ENCODE assay signal across 27 cellular contexts in genomic region chr1:179445593-179445992, GRCh38.
A peak's percentile ranks its signal among the peaks of the same experiment; 100 is the strongest.
DNase-seq lines count a peak whose midpoint lies in the region; ATAC-seq, FAIRE-seq and TF ChIP-seq lines count a peak whose summit lies in the region.
"Had no signal": no experiment of that assay in that cellular context is flagged by ENCODE, and none has a peak within 500 bp of the region (broad histone marks: within the 10 kb centered on the region; RNA-seq: fewer than 3 reads in every experiment).

No MANE protein-coding gene starts in this region.

- TF ChIP-seq CTCF in A549 (IDR thresholded peaks at IDR 0.05) = no peak
- no peak for TF ChIP-seq CTCF in D721Med (IDR thresholded peaks at IDR 0.05; ENCODE audit: insufficient read depth, missing control alignments)
- TF ChIP-seq CTCF in K562 (IDR thresholded peaks at IDR 0.05 in 2 of 3, conservative IDR thresholded peaks at IDR 0.05 in 1 of 3; ENCODE audit: insufficient read depth in 2 of 3, low read depth in 1 of 3, low read length in 3 of 3) = no peak
- TF ChIP-seq CTCF in nephron progenitor cell (IDR thresholded peaks at IDR 0.05) = no peak
- TF ChIP-seq CTCF in transverse colon (IDR thresholded peaks at IDR 0.05) = no peak

- no peak overlapping the region for H3K4me2 ChIP-seq in A549
- H3K4me2 ChIP-seq in K562 (ENCODE audit: insufficient read depth, low read length) = no peak overlapping the region
- H3K4me2 ChIP-seq: BLaER1 treated with 17β-estradiol and CSF1 and Interleukin-3, amounts not matched to agents 10 nM and 100 nM had no signal

- POLR2A ChIA-PET in A549 (lab: Yijun Ruan, JAX) (no interaction called here), K562 (lab: Yijun Ruan, JAX) (no interaction called here)

- no peak for TF ChIP-seq POLR2A in A549 (IDR thresholded peaks at IDR 0.05; ENCODE audit: low read length)
- no peak for TF ChIP-seq POLR2A in K562 (conservative IDR thresholded peaks at IDR 0.05)
- TF ChIP-seq POLR2A in transverse colon (IDR thresholded peaks at IDR 0.05) = no peak

- TF ChIP-seq RAD21 in A549 (conservative IDR thresholded peaks at IDR 0.05 in 1 of 2, IDR thresholded peaks at IDR 0.05 in 1 of 2) (no peak), K562 (CRISPR knock-in tag; conservative IDR thresholded peaks at IDR 0.05 in 1 of 2, IDR thresholded peaks at IDR 0.05 in 1 of 2) (no peak)

- no peak for ATAC-seq in A549
- no peak for ATAC-seq in K562
- no peak for ATAC-seq in HG03378 (IDR thresholded peaks at IDR 0.05; ENCODE audit: unreplicated experiment)
- ATAC-seq: CD8-positive, alpha-beta T cell; GM12878 had no signal

- H3K27ac ChIP-seq in A549 = no peak overlapping the region
- H3K27ac ChIP-seq in K562 (ENCODE audit: extremely low read depth, low read depth, low read length) = no peak overlapping the region
- no peak overlapping the region for H3K27ac ChIP-seq in transverse colon
- H3K27ac ChIP-seq: BLaER1 treated with 17β-estradiol and CSF1 and Interleukin-3, amounts not matched to agents 10 nM and 100 nM; C4-2B had no signal

- H4K20me1 ChIP-seq in K562 (replicated peaks; ENCODE audit: control insufficient read depth, insufficient read depth, low read length) = no peaks in the 10 kb centered on the region
- H4K20me1 ChIP-seq: BLaER1 treated with 17β-estradiol and CSF1 and Interleukin-3, amounts not matched to agents 10 nM and 100 nM had no signal

- H3K36me3 Mint-ChIP-seq in nephron progenitor cell (ENCODE audit: low read depth) = peaks cover 12% of the 10 kb centered on the region
- H3K36me3 Mint-ChIP-seq: CD8-positive, alpha-beta T cell had no signal

- FAIRE-seq in A549 (lab: Jason Lieb, UNC) (no peak), D721Med (lab: Jason Lieb, UNC) (peak; percentile 81), TTC549 (lab: Jason Lieb, UNC) (peak; percentile 15), K562 (lab: Jason Lieb, UNC) (no peak)
- FAIRE-seq: GM12878, GM12892, GM18507 had no signal

- no peak overlapping the region for H3K4me3 Mint-ChIP-seq in nephron progenitor cell
- H3K4me3 Mint-ChIP-seq: B cell; CD4-positive, alpha-beta T cell; CD8-positive, alpha-beta T cell had no signal

- no peaks in the 10 kb centered on the region for H3K9me1 ChIP-seq in K562 (ENCODE audit: control insufficient read depth, insufficient read depth, low read length)

- peaks cover 6 to 16% of the 10 kb centered on the region in 2 experiments; a peak in 4 of 5 replicates for H3K27me3 ChIP-seq in K562 (ENCODE audit: control insufficient read depth in 2 of 2, insufficient read depth in 2 of 2, low read length in 2 of 2)
- H3K27me3 ChIP-seq in transverse colon = no peaks in the 10 kb centered on the region
- H3K27me3 ChIP-seq: BLaER1 treated with 17β-estradiol and CSF1 and Interleukin-3, amounts not matched to agents 10 nM and 100 nM had no signal

- H3K9me3 ChIP-seq in A549 = no peaks in the 10 kb centered on the region
- no peaks in the 10 kb centered on the region for H3K9me3 ChIP-seq in K562 (replicated peaks; ENCODE audit: control insufficient read depth, insufficient read depth, low read depth, low read length)
- no peaks in the 10 kb centered on the region for H3K9me3 ChIP-seq in transverse colon
- H3K9me3 ChIP-seq: BLaER1 treated with 17β-estradiol and CSF1 and Interleukin-3, amounts not matched to agents 10 nM and 100 nM; Caco-2 had no signal

- H3K27ac Mint-ChIP-seq in nephron progenitor cell = no peak overlapping the region
- H3K27ac Mint-ChIP-seq: B cell; CD4-positive, alpha-beta T cell; CD8-positive, alpha-beta T cell had no signal

- in situ Hi-C loops in K562 (cut with MboI) = no loop called here
- in situ Hi-C loops in transverse colon (cut with MboI; ENCODE audit: low pct_ligation_motif_present in 1 of 4, low pct_unique_long_range_greater_than_20kb in 1 of 4, low sequenced_read_pairs in 3 of 4) = no loop called here

- CTCF ChIA-PET in A549 (lab: Yijun Ruan, JAX) (no interaction called here), K562 (lab: Yijun Ruan, JAX; ENCODE audit: low intra/inter-chr PET ratio) (no interaction called here)

- H3K4me3 ChIP-seq in A549 (no peak overlapping the region), K562 (no peak overlapping the region), transverse colon (no peak overlapping the region)
- H3K4me3 ChIP-seq: BLaER1 treated with 17β-estradiol and CSF1 and Interleukin-3, amounts not matched to agents 10 nM and 100 nM; GM12878 had no signal

- TF ChIP-seq EP300 in A549 (IDR thresholded peaks at IDR 0.05) (no peak), K562 (IDR thresholded peaks at IDR 0.05; ENCODE audit: low read length) (no peak), transverse colon (IDR thresholded peaks at IDR 0.05; ENCODE audit: low read depth) (no peak)

- H3K27me3 Mint-ChIP-seq in nephron progenitor cell (ENCODE audit: low read depth, poor library complexity) = peaks cover 3% of the 10 kb centered on the region

- BruUV-seq in K562 (replicated peaks; lab: Mats Ljungman, UMichigan) = no TSS peak

- H3K9me3 Mint-ChIP-seq in nephron progenitor cell = peaks cover 35% of the 10 kb centered on the region
- H3K9me3 Mint-ChIP-seq: CD4-positive, alpha-beta T cell; CD8-positive, alpha-beta T cell had no signal

- H3K36me3 ChIP-seq in K562 (ENCODE audit: control insufficient read depth, insufficient read depth, low read length) (no peaks in the 10 kb centered on the region), transverse colon (no peaks in the 10 kb centered on the region)
- H3K36me3 ChIP-seq: BLaER1 treated with 17β-estradiol and CSF1 and Interleukin-3, amounts not matched to agents 10 nM and 100 nM had no signal

- intact Hi-C loops in K562 (cut with micrococcal nuclease) (loop anchor here (5.0 kb wide), 1 partner anchor 193 kb away; no protein-coding TSS in a partner anchor), transverse colon (cut with DNase I; ENCODE audit: low total_unique reads) (no loop called here)

- H3K79me2 ChIP-seq in K562 (ENCODE audit: control insufficient read depth, insufficient read depth, low read length) = no peaks in the 10 kb centered on the region

- H3K9ac ChIP-seq in K562 (ENCODE audit: insufficient read depth in 1 of 2, low read depth in 2 of 2, low read length in 2 of 2) = no peak overlapping the region
- H3K9ac ChIP-seq: BLaER1 treated with 17β-estradiol and CSF1 and Interleukin-3, amounts not matched to agents 10 nM and 100 nM had no signal

- H2AFZ ChIP-seq in K562 (ENCODE audit: low read depth, low read length) = no peak overlapping the region

- H3K4me1 ChIP-seq in A549 = no peaks in the 10 kb centered on the region
- peaks cover 10 to 11% of the 10 kb centered on the region in 2 experiments; a peak in 3 of 5 replicates for H3K4me1 ChIP-seq in K562 (replicated peaks in 1 of 2; ENCODE audit: control insufficient read depth in 2 of 2, insufficient read depth in 2 of 2, low read length in 2 of 2)
- H3K4me1 ChIP-seq in transverse colon = no peaks in the 10 kb centered on the region
- H3K4me1 ChIP-seq: BLaER1 treated with 17β-estradiol and CSF1 and Interleukin-3, amounts not matched to agents 10 nM and 100 nM; Caco-2 had no signal

- H3K4me1 Mint-ChIP-seq in nephron progenitor cell = no peaks in the 10 kb centered on the region
- H3K4me1 Mint-ChIP-seq: B cell had no signal

- DNase-seq in A549 (ENCODE audit: low read depth in 1 of 2, low spot score in 1 of 2) = no peak
- no peak for DNase-seq in D721Med (ENCODE audit: insufficient read length, low spot score)
- no peak for DNase-seq in K562 (ENCODE audit: extremely low read depth in 1 of 4, low spot score in 3 of 4)
- DNase-seq in amygdala (lab: John Stamatoyannopoulos, UW) = no peak
- DNase-seq in nephron progenitor cell = no peak
- no peak for DNase-seq in transverse colon
- DNase-seq: 8988T; AML-193; Caco-2; Calu3; CD4-positive, alpha-beta T cell; CD8-positive, alpha-beta T cell; DMS 273 treated with DMSO at 0.1 percent for 48 hours; DMS153; DMS53; DMS79; DND-41; EL; GDM1 had no signal

TF ChIP-seq in A549, 52 proteins besides CTCF, POLR2A, EP300 and RAD21:
- no peak for TF ChIP-seq USF2 (IDR thresholded peaks at IDR 0.05)
- TF ChIP-seq MAFK (IDR thresholded peaks at IDR 0.05; ENCODE audit: partially characterized antibody) = peak; percentile 98

TF ChIP-seq in K562, 482 proteins besides CTCF, POLR2A, EP300 and RAD21 (continues in another document):
- TF ChIP-seq ZNF316 (IDR thresholded peaks at IDR 0.05) = peak; percentile 97
- TF ChIP-seq MAFG (tag; conservative IDR thresholded peaks at IDR 0.05) = peak; percentile 90
- no peak for TF ChIP-seq ZBTB1 (CRISPR knock-in tag; IDR thresholded peaks at IDR 0.05; ENCODE audit: borderline replicate concordance, low read depth)
- TF ChIP-seq ZNF165 (CRISPR knock-in tag; IDR thresholded peaks at IDR 0.05; ENCODE audit: borderline replicate concordance) = no peak
- no peak for TF ChIP-seq RBM22 (IDR thresholded peaks at IDR 0.05; ENCODE audit: low read depth, low read length, poor library complexity, severe bottlenecking)
- TF ChIP-seq CBX8 (IDR thresholded peaks at IDR 0.05; ENCODE audit: borderline replicate concordance, extremely low read depth, low read depth, low read length, poor library complexity, severe bottlenecking) = no peak
- no peak for TF ChIP-seq ZNF561 (CRISPR knock-in tag; conservative IDR thresholded peaks at IDR 0.05)
- no peak for TF ChIP-seq PRDM10 (IDR thresholded peaks at IDR 0.05; ENCODE audit: partially characterized antibody)
- TF ChIP-seq MAFF (IDR thresholded peaks at IDR 0.05; ENCODE audit: low read length) = peak; percentile 98

Comparison
In these comparisons a context has a peak if more than half of its experiments do, and no peak if none do; other contexts are left out.
1. Of the 35 proteins assayed by ChIP-seq in both K562 and A549: peak only in K562: none; only in A549: none; in both: MAFK; in neither: 34.